Comparison of ENCODE assay signal across 8 cellular contexts in the genomic region with DNA sequence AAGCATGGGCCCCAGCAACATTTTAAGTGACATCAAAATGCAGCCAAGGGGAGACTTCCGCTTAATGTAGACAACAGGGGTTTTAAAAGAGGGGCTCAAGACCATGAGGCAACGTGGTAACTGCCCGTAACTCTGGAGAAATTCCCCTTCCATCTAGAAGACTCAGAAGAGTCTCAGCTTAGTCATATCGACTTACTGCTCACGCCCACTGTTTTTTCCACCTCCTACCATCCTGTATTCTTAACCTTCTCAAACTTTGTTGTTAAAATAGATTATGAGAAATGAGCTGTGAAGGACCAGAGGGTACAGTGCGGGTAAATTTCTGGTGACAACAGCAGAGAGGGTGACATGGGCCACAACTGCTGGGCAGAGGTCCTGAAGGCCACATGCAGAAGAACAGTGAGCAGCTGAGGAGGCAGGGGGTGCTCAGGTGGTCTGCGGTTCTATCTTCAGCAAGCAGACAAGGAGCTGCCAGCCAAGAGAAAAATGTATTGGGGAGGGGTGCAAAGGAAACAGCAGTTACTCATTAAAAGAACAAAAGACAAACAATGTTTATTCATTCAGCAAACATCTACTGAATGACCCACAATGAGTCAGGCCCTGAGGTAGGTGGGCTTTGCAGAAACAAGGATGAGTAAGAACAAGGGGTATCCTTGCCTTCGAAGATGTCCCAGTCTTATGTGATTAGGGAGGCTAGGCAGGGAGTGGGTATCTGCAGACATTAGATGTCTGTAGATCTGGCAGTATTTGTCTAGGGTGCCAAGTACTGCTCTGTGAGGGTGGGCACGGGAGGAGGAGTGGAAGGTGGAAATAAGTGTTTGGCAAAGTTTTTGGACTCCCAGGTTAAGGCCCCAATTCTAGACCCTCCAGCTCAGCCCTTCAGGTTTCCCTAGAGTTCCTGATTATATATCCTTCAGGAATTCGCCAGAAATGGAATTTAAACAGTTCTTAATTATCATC.
DNase-seq lines count a peak whose midpoint lies in the region; ATAC-seq lines count a peak whose summit lies in the region.

No MANE protein-coding gene starts in this region.

- ATAC-seq in HG03135 (IDR thresholded peaks at IDR 0.05; ENCODE audit: unreplicated experiment) = peak; percentile 78

- H3K27ac Mint-ChIP-seq in activated T-cell treated with anti-CD3 and anti-CD28 coated beads, Interleukin-2, amount 50 U/mL, for 24 hours = peak overlapping the region; percentile 100

- no peaks in the 10 kb centered on the region for H3K27me3 Mint-ChIP-seq in activated T-cell treated with anti-CD3 and anti-CD28 coated beads, Interleukin-2, amount 50 U/mL, for 24 hours

- no peaks in the 10 kb centered on the region for H3K9me3 Mint-ChIP-seq in activated T-cell treated with anti-CD3 and anti-CD28 coated beads, Interleukin-2, amount 50 U/mL, for 24 hours

- H3K4me3 Mint-ChIP-seq in activated T-cell treated with anti-CD3 and anti-CD28 coated beads, Interleukin-2, amount 50 U/mL, for 24 hours = peak overlapping the region; percentile 65

- H3K4me1 Mint-ChIP-seq in activated T-cell treated with anti-CD3 and anti-CD28 coated beads, Interleukin-2, amount 50 U/mL, for 24 hours (ENCODE audit: low read depth) = peaks cover 98% of the 10 kb centered on the region

- DNase-seq in activated T-cell treated with anti-CD3 and anti-CD28 coated beads for 24 hours (ENCODE audit: low read depth) (peak; percentile 36), NCI-H1105 treated with DMSO at 0.1 percent for 48 hours (lab: John Stamatoyannopoulos, UW) (no peak), nucleus accumbens (lab: John Stamatoyannopoulos, UW) (no peak), DMS 273 (lab: John Stamatoyannopoulos, UW; ENCODE audit: unreplicated experiment) (no peak)
- no peak for DNase-seq in activated T-cell treated with anti-CD3 and anti-CD28 coated beads, Interleukin-2, amount 50 U/mL, for 1 hour
- DNase-seq in activated T-cell treated with anti-CD3 and anti-CD28 coated beads, Interleukin-2, amount 50 U/mL, for 24 hours = peak; percentile 75
- DNase-seq in stimulated activated CD4-positive, alpha-beta T cell treated with anti-CD3 and anti-CD28 coated beads, Interleukin-15, amount 100 ng/mL, for 48 hours (ENCODE audit: low read depth in 2 of 2) = peak; percentile 30 to 38

- H3K36me3 Mint-ChIP-seq in activated T-cell treated with anti-CD3 and anti-CD28 coated beads, Interleukin-2, amount 50 U/mL, for 24 hours (ENCODE audit: low read depth) = peaks cover 57% of the 10 kb centered on the region

Comparison
In these comparisons a context has a peak if more than half of its experiments do, and no peak if none do; other contexts are left out.
1. DNase-seq: peak in activated T-cell treated with anti-CD3 and anti-CD28 coated beads for 24 hours (single experiment), activated T-cell treated with anti-CD3 and anti-CD28 coated beads, Interleukin-2, amount 50 U/mL, for 24 hours (single experiment) and stimulated activated CD4-positive, alpha-beta T cell treated with anti-CD3 and anti-CD28 coated beads, Interleukin-15, amount 100 ng/mL, for 48 hours (2 of 2); none in activated T-cell treated with anti-CD3 and anti-CD28 coated beads, Interleukin-2, amount 50 U/mL, for 1 hour (single experiment), NCI-H1105 treated with DMSO at 0.1 percent for 48 hours (single experiment), nucleus accumbens (0 of 56) and DMS 273 (single experiment).